ENCODE assay signal across 26 cellular contexts in the genomic region with DNA sequence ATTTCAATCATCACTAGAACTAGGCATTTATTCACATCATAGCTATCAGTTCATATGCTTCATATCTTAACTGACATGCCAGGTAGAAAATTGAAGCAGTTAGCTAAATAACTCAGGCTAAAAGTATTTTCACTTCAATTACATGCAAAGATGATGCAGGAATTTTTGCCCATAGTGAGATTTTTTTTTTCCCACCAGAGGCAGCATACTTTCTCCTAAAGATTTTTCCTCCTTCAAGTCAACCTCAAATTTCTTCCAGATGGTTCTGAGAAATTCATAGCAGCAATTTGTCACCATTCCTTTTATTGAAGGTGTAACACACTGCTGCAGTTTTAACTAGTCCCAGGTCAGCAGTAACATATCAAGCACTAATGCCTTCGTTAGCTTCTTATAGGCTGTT.
DNase-seq lines count a peak whose midpoint lies in the region; ATAC-seq, FAIRE-seq and TF ChIP-seq lines count a peak whose summit lies in the region.
"Had no signal": no experiment of that assay in that cellular context is flagged by ENCODE, and none has a peak within 500 bp of the region (broad histone marks: within the 10 kb centered on the region; RNA-seq: fewer than 3 reads in every experiment).

No MANE protein-coding gene starts in this region.

- no peaks in the 10 kb centered on the region for H3K9me2 ChIP-seq in GM23338 (ENCODE audit: insufficient read depth)

- no peak for TF ChIP-seq CTCF in GM23338 (conservative IDR thresholded peaks at IDR 0.05; ENCODE audit: low read depth in 2 of 2)
- TF ChIP-seq CTCF in astrocyte (IDR thresholded peaks at IDR 0.05; ENCODE audit: insufficient read depth, low read depth, low read length), result no peak

- no peaks in the 10 kb centered on the region for H4K20me1 ChIP-seq in GM23338 (replicated peaks; ENCODE audit: insufficient read depth)
- no peaks in the 10 kb centered on the region for H4K20me1 ChIP-seq in astrocyte (ENCODE audit: insufficient read depth, low read length)

- no peaks in the 10 kb centered on the region for H3K9me3 ChIP-seq in astrocyte (ENCODE audit: insufficient read depth, low read depth, low read length)
- H3K9me3 ChIP-seq: transverse colon had no signal

- peaks cover 2% of the 10 kb centered on the region for H3K27me3 Mint-ChIP-seq in GM23338 (ENCODE audit: insufficient read depth, low read depth, poor library complexity)
- H3K27me3 Mint-ChIP-seq in astrocyte (ENCODE audit: low read depth, unreplicated experiment), result no peaks in the 10 kb centered on the region

- H3K27ac ChIP-seq in GM23338 (ENCODE audit: low read depth) (no peak overlapping the region), astrocyte (ENCODE audit: low read depth, low read length) (no peak overlapping the region)
- H3K27ac ChIP-seq: HL-60, PC-9, transverse colon had no signal

- H2AFZ ChIP-seq in GM23338 (no peak overlapping the region), astrocyte (ENCODE audit: low read depth, low read length) (no peak overlapping the region)
- H2AFZ ChIP-seq: PC-9 had no signal

- H3K9me3 Mint-ChIP-seq in GM23338, result no peaks in the 10 kb centered on the region
- no peaks in the 10 kb centered on the region for H3K9me3 Mint-ChIP-seq in astrocyte (ENCODE audit: unreplicated experiment)
- H3K9me3 Mint-ChIP-seq: activated naive CD4-positive, alpha-beta T cell treated with anti-CD3 and anti-CD28 coated beads, Interleukin-2, amount 50 U/mL, for 24 hours; activated T-helper 1 cell treated with anti-CD3 and anti-CD28 coated beads, Interleukin-12 subunit alpha, Interleukin-12 subunit beta, Interleukin-2, Interleukin-4 antibody, amounts not matched to agents 30 ng/mL and 10 ng/mL and 1 ng/mL, durations not matched to agents 14 hours and 24 hours and 36 hours; natural killer cell had no signal

- DNase-seq in AG08395 (ENCODE audit: low spot score) (peak; percentile 35), GM23338 (ENCODE audit: low spot score) (peak; percentile 4), astrocyte (ENCODE audit: low read depth) (peak; percentile 25), iris pigment epithelial cell (ENCODE audit: low read depth) (peak; percentile 29), T-helper 2 cell (no peak), superior temporal gyrus (ENCODE audit: extremely low spot score) (no peak), left cardiac atrium (no peak)
- no peak for DNase-seq in activated CD4-positive, alpha-beta T cell treated with anti-CD3 and anti-CD28 coated beads for 1 hour
- DNase-seq: activated CD4-positive, alpha-beta T cell treated with anti-CD3 and anti-CD28 coated beads, Interleukin-2, amount 50 U/mL, for 48 hours; activated CD8-positive, alpha-beta memory T cell treated with anti-CD3 and anti-CD28 coated beads, Interleukin-2, amount 50 U/mL, for 4 hours; central memory CD4-positive, alpha-beta T cell; glutamatergic neuron; Karpas-422; natural killer cell; NCI-H1694; NK-92 treated with Interleukin-12 subunit alpha and Interleukin-12 subunit beta, amount 100 ng/mL, for 24 hours; PC-9; Right ventricle myocardium superior; stimulated activated CD4-positive, alpha-beta T cell treated with anti-CD3 and anti-CD28 coated beads, Interleukin-1b, Interleukin-23, amount 100 ng/mL, for 48 hours; transverse colon had no signal

- no peak overlapping the region for H3K9ac ChIP-seq in astrocyte (ENCODE audit: low read length)

- H3K4me1 Mint-ChIP-seq in GM23338, result peaks cover 12% of the 10 kb centered on the region
- H3K4me1 Mint-ChIP-seq in astrocyte (ENCODE audit: low read depth, unreplicated experiment), result peaks cover 17% of the 10 kb centered on the region
- H3K4me1 Mint-ChIP-seq: activated naive CD4-positive, alpha-beta T cell treated with anti-CD3 and anti-CD28 coated beads, Interleukin-2, amount 50 U/mL, for 24 hours; natural killer cell had no signal

- H3K79me2 ChIP-seq in GM23338 (replicated peaks; ENCODE audit: insufficient read depth) (no peaks in the 10 kb centered on the region), astrocyte (ENCODE audit: insufficient read depth, low read length) (no peaks in the 10 kb centered on the region)

- H3K36me3 Mint-ChIP-seq in GM23338 (ENCODE audit: low read depth) (no peaks in the 10 kb centered on the region), astrocyte (ENCODE audit: low read depth, unreplicated experiment) (no peaks in the 10 kb centered on the region)
- H3K36me3 Mint-ChIP-seq: natural killer cell had no signal

- no peak overlapping the region for H3K4me3 Mint-ChIP-seq in GM23338
- no peak overlapping the region for H3K4me3 Mint-ChIP-seq in astrocyte (ENCODE audit: unreplicated experiment)
- H3K4me3 Mint-ChIP-seq: activated naive CD4-positive, alpha-beta T cell treated with anti-CD3 and anti-CD28 coated beads, Interleukin-2, amount 50 U/mL, for 24 hours; activated T-helper 1 cell treated with anti-CD3 and anti-CD28 coated beads, Interleukin-12 subunit alpha, Interleukin-12 subunit beta, Interleukin-2, Interleukin-4 antibody, amounts not matched to agents 30 ng/mL and 10 ng/mL and 1 ng/mL, durations not matched to agents 14 hours and 24 hours and 36 hours; natural killer cell had no signal

- FAIRE-seq in astrocyte (lab: Jason Lieb, UNC), result no peak
- FAIRE-seq: GM18507, keratinocyte had no signal

- intact Hi-C loops in left cardiac atrium (cut with DNase I), result no loop called here

- H3F3A ChIP-seq in GM23338 (replicated peaks; ENCODE audit: low read depth), result no peaks in the 10 kb centered on the region

- no peaks in the 10 kb centered on the region for H3K36me3 ChIP-seq in GM23338 (ENCODE audit: insufficient read depth)
- H3K36me3 ChIP-seq in astrocyte (ENCODE audit: insufficient read depth, low read length), result no peaks in the 10 kb centered on the region
- H3K36me3 ChIP-seq: transverse colon had no signal

- H3K27ac Mint-ChIP-seq in GM23338 (no peak overlapping the region), astrocyte (ENCODE audit: unreplicated experiment) (no peak overlapping the region)
- H3K27ac Mint-ChIP-seq: activated naive CD4-positive, alpha-beta T cell treated with anti-CD3 and anti-CD28 coated beads, Interleukin-2, amount 50 U/mL, for 24 hours; activated T-helper 1 cell treated with anti-CD3 and anti-CD28 coated beads, Interleukin-12 subunit alpha, Interleukin-12 subunit beta, Interleukin-2, Interleukin-4 antibody, amounts not matched to agents 30 ng/mL and 10 ng/mL and 1 ng/mL, durations not matched to agents 14 hours and 24 hours and 36 hours; natural killer cell had no signal

- H3K4me2 ChIP-seq in GM23338 (no peak overlapping the region), astrocyte (ENCODE audit: low read length) (peak overlapping the region; percentile 21)
- H3K4me2 ChIP-seq: PC-9 had no signal

- ATAC-seq in GM23338, result no peak
- no peak for ATAC-seq in left cardiac atrium
- ATAC-seq: natural killer cell had no signal

- H3K4me3 ChIP-seq in GM23338 (no peak overlapping the region), astrocyte (ENCODE audit: insufficient read depth, low read depth, low read length) (no peak overlapping the region)
- H3K4me3 ChIP-seq: PC-9, skin epidermis, transverse colon had no signal

- H3K4me1 ChIP-seq in GM23338 (ENCODE audit: insufficient read depth), result peaks cover 5% of the 10 kb centered on the region; the same call in 1 of the 2 replicates
- no peaks in the 10 kb centered on the region for H3K4me1 ChIP-seq in astrocyte (ENCODE audit: insufficient read depth, low read length)
- H3K4me1 ChIP-seq: transverse colon had no signal

- H3K27me3 ChIP-seq in GM23338 (ENCODE audit: insufficient read depth) (no peaks in the 10 kb centered on the region), astrocyte (ENCODE audit: insufficient read depth, low read length) (no peaks in the 10 kb centered on the region)
- H3K27me3 ChIP-seq: transverse colon had no signal

TF ChIP-seq in GM23338, 12 proteins besides CTCF, POLR2A, EP300 and RAD21 (continues in another document):
- TF ChIP-seq, protein P1, sequence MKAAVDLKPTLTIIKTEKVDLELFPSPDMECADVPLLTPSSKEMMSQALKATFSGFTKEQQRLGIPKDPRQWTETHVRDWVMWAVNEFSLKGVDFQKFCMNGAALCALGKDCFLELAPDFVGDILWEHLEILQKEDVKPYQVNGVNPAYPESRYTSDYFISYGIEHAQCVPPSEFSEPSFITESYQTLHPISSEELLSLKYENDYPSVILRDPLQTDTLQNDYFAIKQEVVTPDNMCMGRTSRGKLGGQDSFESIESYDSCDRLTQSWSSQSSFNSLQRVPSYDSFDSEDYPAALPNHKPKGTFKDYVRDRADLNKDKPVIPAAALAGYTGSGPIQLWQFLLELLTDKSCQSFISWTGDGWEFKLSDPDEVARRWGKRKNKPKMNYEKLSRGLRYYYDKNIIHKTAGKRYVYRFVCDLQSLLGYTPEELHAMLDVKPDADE (IDR thresholded peaks at IDR 0.05), result no peak
- no peak for TF ChIP-seq NANOG (IDR thresholded peaks at IDR 0.05; ENCODE audit: borderline replicate concordance)
- TF ChIP-seq, protein P2, sequence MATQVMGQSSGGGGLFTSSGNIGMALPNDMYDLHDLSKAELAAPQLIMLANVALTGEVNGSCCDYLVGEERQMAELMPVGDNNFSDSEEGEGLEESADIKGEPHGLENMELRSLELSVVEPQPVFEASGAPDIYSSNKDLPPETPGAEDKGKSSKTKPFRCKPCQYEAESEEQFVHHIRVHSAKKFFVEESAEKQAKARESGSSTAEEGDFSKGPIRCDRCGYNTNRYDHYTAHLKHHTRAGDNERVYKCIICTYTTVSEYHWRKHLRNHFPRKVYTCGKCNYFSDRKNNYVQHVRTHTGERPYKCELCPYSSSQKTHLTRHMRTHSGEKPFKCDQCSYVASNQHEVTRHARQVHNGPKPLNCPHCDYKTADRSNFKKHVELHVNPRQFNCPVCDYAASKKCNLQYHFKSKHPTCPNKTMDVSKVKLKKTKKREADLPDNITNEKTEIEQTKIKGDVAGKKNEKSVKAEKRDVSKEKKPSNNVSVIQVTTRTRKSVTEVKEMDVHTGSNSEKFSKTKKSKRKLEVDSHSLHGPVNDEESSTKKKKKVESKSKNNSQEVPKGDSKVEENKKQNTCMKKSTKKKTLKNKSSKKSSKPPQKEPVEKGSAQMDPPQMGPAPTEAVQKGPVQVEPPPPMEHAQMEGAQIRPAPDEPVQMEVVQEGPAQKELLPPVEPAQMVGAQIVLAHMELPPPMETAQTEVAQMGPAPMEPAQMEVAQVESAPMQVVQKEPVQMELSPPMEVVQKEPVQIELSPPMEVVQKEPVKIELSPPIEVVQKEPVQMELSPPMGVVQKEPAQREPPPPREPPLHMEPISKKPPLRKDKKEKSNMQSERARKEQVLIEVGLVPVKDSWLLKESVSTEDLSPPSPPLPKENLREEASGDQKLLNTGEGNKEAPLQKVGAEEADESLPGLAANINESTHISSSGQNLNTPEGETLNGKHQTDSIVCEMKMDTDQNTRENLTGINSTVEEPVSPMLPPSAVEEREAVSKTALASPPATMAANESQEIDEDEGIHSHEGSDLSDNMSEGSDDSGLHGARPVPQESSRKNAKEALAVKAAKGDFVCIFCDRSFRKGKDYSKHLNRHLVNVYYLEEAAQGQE (IDR thresholded peaks at IDR 0.05; ENCODE audit: unreplicated experiment), result no peak
- TF ChIP-seq JUNB (IDR thresholded peaks at IDR 0.05; ENCODE audit: unreplicated experiment), result no peak
- TF ChIP-seq CREB1 (CRISPR knock-in tag; IDR thresholded peaks at IDR 0.05; ENCODE audit: low read depth), result no peak
- TF ChIP-seq EZH2phosphoT487 (IDR thresholded peaks at IDR 0.05; ENCODE audit: unreplicated experiment), result no peak
- TF ChIP-seq STAT1 (IDR thresholded peaks at IDR 0.05; ENCODE audit: unreplicated experiment), result no peak
- TF ChIP-seq ZNF114 (CRISPR knock-in tag; IDR thresholded peaks at IDR 0.05), result no peak

Comparison
In these comparisons a context has a peak if more than half of its experiments do, and no peak if none do; other contexts are left out.
1. DNase-seq: peak in AG08395 (single experiment), GM23338 (single experiment), astrocyte (single experiment) and iris pigment epithelial cell (single experiment); none in T-helper 2 cell (0 of 5), superior temporal gyrus (single experiment), activated CD4-positive, alpha-beta T cell treated with anti-CD3 and anti-CD28 coated beads for 1 hour (single experiment) and left cardiac atrium (single experiment).